Comparison of ENCODE assay signal across 8 cellular contexts in the genomic region with DNA sequence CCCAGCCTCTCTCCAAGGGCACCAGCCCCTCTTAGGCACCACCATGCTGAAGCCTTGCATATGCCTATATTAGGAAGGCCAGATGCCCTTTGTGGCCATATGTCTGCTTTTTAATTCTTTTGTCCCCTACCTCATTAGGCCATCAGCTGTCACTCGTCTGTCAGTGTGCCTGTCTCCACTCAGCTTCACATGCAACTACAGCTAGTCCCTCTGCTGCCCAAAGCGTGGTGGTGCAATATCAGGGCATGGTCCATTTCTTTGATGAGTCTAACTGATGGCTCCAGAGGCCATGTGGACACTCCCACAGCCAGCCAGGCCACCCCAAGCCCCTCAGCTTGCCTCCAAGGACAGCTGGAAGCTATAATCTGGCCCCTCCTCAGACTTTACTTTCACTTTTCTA. TPM values are rescaled to one million over a fixed set of nuclear protein-coding genes. Genes with fewer than 3 reads are reported as not detected.
A peak's percentile ranks its signal among the peaks of the same experiment; 100 is the strongest.
DNase-seq lines count a peak whose midpoint lies in the region; ATAC-seq and TF ChIP-seq lines count a peak whose summit lies in the region.

No MANE protein-coding gene starts in this region.

- H3K4me2 ChIP-seq in mesenchymal stem cell (ENCODE audit: low read length, poor library complexity, severe bottlenecking), result no peak overlapping the region

- H3K79me1 ChIP-seq in mesenchymal stem cell (replicated peaks; ENCODE audit: low read length, poor library complexity, severe bottlenecking), result peaks cover 23% of the 10 kb centered on the region

- no peak overlapping the region for H3K4ac ChIP-seq in mesenchymal stem cell (ENCODE audit: low read depth in 1 of 2, low read length in 2 of 2)

- H3K9me3 ChIP-seq in adrenal gland (replicated peaks in 1 of 3) (no peaks in the 10 kb centered on the region), mesenchymal stem cell (ENCODE audit: control insufficient read depth, low read length) (no peaks in the 10 kb centered on the region)

- H2AFZ ChIP-seq in mesenchymal stem cell (ENCODE audit: low read depth, low read length), result no peak overlapping the region

- peaks cover 62% of the 10 kb centered on the region for H3K4me1 Mint-ChIP-seq in activated CD4-positive, alpha-beta T cell treated with anti-CD3 and anti-CD28 coated beads, Interleukin-2, amount 10 ng/mL, durations not matched to agents 24 days and 14 days

- H3K36me3 ChIP-seq in adrenal gland (replicated peaks in 1 of 2), result no peaks in the 10 kb centered on the region
- H3K36me3 ChIP-seq in mesenchymal stem cell (ENCODE audit: control insufficient read depth in 1 of 2, insufficient read depth in 2 of 2, low read depth in 1 of 2, low read length in 2 of 2), result peaks cover 0 to 3% of the 10 kb centered on the region in 2 experiments

- peak; percentile 67 for DNase-seq in activated CD4-positive, alpha-beta T cell treated with anti-CD3 and anti-CD28 coated beads, Interleukin-2, amount 10 ng/mL, durations not matched to agents 24 days and 14 days
- DNase-seq in activated CD4-positive, alpha-beta T cell treated with anti-CD3 and anti-CD28 coated beads, Interleukin-2, amount 50 U/mL, for 1 hour, result no peak
- peak; percentile 23 for DNase-seq in NCI-H146 (lab: John Stamatoyannopoulos, UW)
- DNase-seq in adrenal gland, result peak in 1 of 7 donors; percentile 75
- DNase-seq in mesenchymal stem cell, result peak; percentile 68
- DNase-seq in NCI-H2029 (lab: John Stamatoyannopoulos, UW), result no peak
- no peak for DNase-seq in foreskin melanocyte

- H3K27me3 ChIP-seq in adrenal gland (no peaks in the 10 kb centered on the region), mesenchymal stem cell (ENCODE audit: control insufficient read depth in 1 of 2, insufficient read depth in 1 of 2, low read length in 2 of 2) (no peaks in the 10 kb centered on the region)

- H2BK120ac ChIP-seq in mesenchymal stem cell (ENCODE audit: low read depth, low read length), result no peak overlapping the region

- peaks cover 24 to 79% of the 10 kb centered on the region in 2 donors for H3K4me1 ChIP-seq in adrenal gland (replicated peaks in 1 of 2)
- peaks cover 38% of the 10 kb centered on the region for H3K4me1 ChIP-seq in mesenchymal stem cell (ENCODE audit: control insufficient read depth, insufficient read depth, low read depth, low read length)

- peak overlapping the region in 1 of 5 donors; percentile 57 for H3K27ac ChIP-seq in adrenal gland
- no peak overlapping the region for H3K27ac ChIP-seq in mesenchymal stem cell (ENCODE audit: low read length, poor library complexity, severe bottlenecking)

- H2BK5ac ChIP-seq in mesenchymal stem cell (ENCODE audit: low read depth, low read length, poor library complexity, severe bottlenecking), result no peak overlapping the region

- H3K14ac ChIP-seq in mesenchymal stem cell (ENCODE audit: low read length in 2 of 2), result peak overlapping the region in 1 of 2 experiments; percentile 11

- intact Hi-C loops in activated CD4-positive, alpha-beta T cell treated with anti-CD3 and anti-CD28 coated beads, Interleukin-2, amount 10 ng/mL, durations not matched to agents 24 days and 14 days (cut with micrococcal nuclease), result loop anchor here (10.0 kb wide), 1 partner anchor 419 kb away; the partner anchor contains the start of genes NEK8 and TLCD1
- intact Hi-C loops in adrenal gland (cut with DNase I), result loop anchor here in 1 of 2 donors (5.0 to 10.0 kb wide), 2 partner anchors 33 to 141 kb away; no protein-coding TSS in a partner anchor

- peak overlapping the region; percentile 74 for H3K27ac Mint-ChIP-seq in activated CD4-positive, alpha-beta T cell treated with anti-CD3 and anti-CD28 coated beads, Interleukin-2, amount 10 ng/mL, durations not matched to agents 24 days and 14 days

- no peak overlapping the region for H4K8ac ChIP-seq in mesenchymal stem cell (ENCODE audit: low read length)

- no peak overlapping the region for H2BK15ac ChIP-seq in mesenchymal stem cell (ENCODE audit: low read depth, poor library complexity, severe bottlenecking)

- peaks cover 5% of the 10 kb centered on the region for H3K36me3 Mint-ChIP-seq in activated CD4-positive, alpha-beta T cell treated with anti-CD3 and anti-CD28 coated beads, Interleukin-2, amount 10 ng/mL, durations not matched to agents 24 days and 14 days (ENCODE audit: low read depth)

- H3K9me3 Mint-ChIP-seq in activated CD4-positive, alpha-beta T cell treated with anti-CD3 and anti-CD28 coated beads, Interleukin-2, amount 10 ng/mL, durations not matched to agents 24 days and 14 days, result no peaks in the 10 kb centered on the region

- no peak overlapping the region for H4K91ac ChIP-seq in mesenchymal stem cell (ENCODE audit: low read length)

- no peak for ATAC-seq in HG02610 (IDR thresholded peaks at IDR 0.05; ENCODE audit: unreplicated experiment)

- no peak overlapping the region for H3K23ac ChIP-seq in mesenchymal stem cell (ENCODE audit: low read length in 2 of 2)

- no peak overlapping the region for H3K4me3 ChIP-seq in adrenal gland
- H3K4me3 ChIP-seq in mesenchymal stem cell (ENCODE audit: insufficient read depth in 1 of 2, low read depth in 1 of 2, low read length in 2 of 2), result no peak overlapping the region

- peak overlapping the region; percentile 34 for H3K4me3 Mint-ChIP-seq in activated CD4-positive, alpha-beta T cell treated with anti-CD3 and anti-CD28 coated beads, Interleukin-2, amount 10 ng/mL, durations not matched to agents 24 days and 14 days

- no peaks in the 10 kb centered on the region for H3K27me3 Mint-ChIP-seq in activated CD4-positive, alpha-beta T cell treated with anti-CD3 and anti-CD28 coated beads, Interleukin-2, amount 10 ng/mL, durations not matched to agents 24 days and 14 days

- TF ChIP-seq POLR2A in adrenal gland (IDR thresholded peaks at IDR 0.05), result no peak

- WGBS in adrenal gland, 4 donors, result 43 to 72% (median 64%) methylated on average over 2 of the region's 2 CpGs
- 49% methylated on average over 2 of the region's 2 CpGs for WGBS in mesenchymal stem cell

- no peak overlapping the region for H3K18ac ChIP-seq in mesenchymal stem cell (ENCODE audit: low read depth in 1 of 2, low read length in 2 of 2)

- peak overlapping the region; percentile 0 for H3K9ac ChIP-seq in mesenchymal stem cell (ENCODE audit: low read length)

- peak overlapping the region in 1 of 2 experiments; percentile 70 for H2BK12ac ChIP-seq in mesenchymal stem cell (ENCODE audit: low read length in 2 of 2)

- TF ChIP-seq CTCF in adrenal gland (IDR thresholded peaks at IDR 0.05), result peak in 5 of 6 experiments; percentile 19 to 55 (median 29)

- no peak overlapping the region for H2AK5ac ChIP-seq in mesenchymal stem cell (ENCODE audit: low read length, severe bottlenecking)

RNA-seq across cellular contexts. Expression of gene MYO18A, which starts 36.3 kb away (rescaled TPM):
- total RNA-seq in activated CD4-positive, alpha-beta T cell treated with anti-CD3 and anti-CD28 coated beads, Interleukin-2, amount 10 ng/mL, durations not matched to agents 24 days and 14 days, result 36.6 and 37.9 TPM in 2 replicates
- total RNA-seq in adrenal gland, result 10 to 100 TPM; 27.0 to 59.0 (median 40.9) TPM
- 10 to 100 TPM; 24.7 to 95.6 (median 42.3) TPM for polyA plus RNA-seq in adrenal gland
- polyA plus RNA-seq in mesenchymal stem cell (2013, experiment 1 of 2), result 16.2 TPM
- polyA plus RNA-seq in mesenchymal stem cell (2013, experiment 2 of 2), result 15.0 TPM

Comparison
In these comparisons a context has a peak if more than half of its experiments do, and no peak if none do; other contexts are left out.
1. DNase-seq: peak in activated CD4-positive, alpha-beta T cell treated with anti-CD3 and anti-CD28 coated beads, Interleukin-2, amount 10 ng/mL, durations not matched to agents 24 days and 14 days (single experiment), NCI-H146 (single experiment) and mesenchymal stem cell (single experiment); none in activated CD4-positive, alpha-beta T cell treated with anti-CD3 and anti-CD28 coated beads, Interleukin-2, amount 50 U/mL, for 1 hour (single experiment), NCI-H2029 (single experiment) and foreskin melanocyte (single experiment).